ENCODE assay signal across 29 cellular contexts in genomic region chr15:84898761-84899160, GRCh38. TPM values are rescaled to one million over a fixed set of nuclear protein-coding genes. Genes with fewer than 3 reads are reported as not detected.
"Had no signal": no experiment of that assay in that cellular context is flagged by ENCODE, and none has a peak within 500 bp of the region (broad histone marks: within the 10 kb centered on the region; RNA-seq: fewer than 3 reads in every experiment).

No MANE protein-coding gene starts in this region.

- H3K36me3 Mint-ChIP-seq: stimulated activated memory B cell treated with anti-CD40 and anti-IgM and Interleukin-4, amounts not matched to agents 10 μg/mL and 1 μg/mL and 100 μg/mL, for 72 hours had no signal

- H3K9me3 Mint-ChIP-seq: neural crest cell had no signal

- H3K27ac ChIP-seq: dorsolateral prefrontal cortex, heart left ventricle, pancreas, right lobe of liver, testis, tibial nerve had no signal

- H3K27me3 ChIP-seq: heart left ventricle, pancreas, right lobe of liver, testis, tibial nerve had no signal

- H3K4me3 Mint-ChIP-seq: naive thymus-derived CD4-positive, alpha-beta T cell; neural crest cell; stimulated activated memory B cell treated with anti-CD40 and anti-IgM and Interleukin-4, amounts not matched to agents 10 μg/mL and 1 μg/mL and 100 μg/mL, for 72 hours; stimulated activated naive CD8-positive, alpha-beta T cell treated with anti-CD3 and anti-CD28 coated beads, Interleukin-15, amount 100 ng/mL, for 72 hours had no signal

- H3K4me1 ChIP-seq: pancreas, right lobe of liver, testis, tibial nerve had no signal

- H3K9me3 ChIP-seq: pancreas, right lobe of liver, testis, tibial nerve had no signal

- H3K36me3 ChIP-seq: heart left ventricle, pancreas, tibial nerve had no signal

- H3K27ac Mint-ChIP-seq: naive thymus-derived CD4-positive, alpha-beta T cell; progenitor cell of endocrine pancreas; stimulated activated memory B cell treated with anti-CD40 and anti-IgM and Interleukin-4, amounts not matched to agents 10 μg/mL and 1 μg/mL and 100 μg/mL, for 72 hours; stimulated activated naive CD8-positive, alpha-beta T cell treated with anti-CD3 and anti-CD28 coated beads, Interleukin-15, amount 100 ng/mL, for 72 hours had no signal

- H3K4me1 Mint-ChIP-seq: naive thymus-derived CD4-positive, alpha-beta T cell; neural crest cell; stimulated activated memory B cell treated with anti-CD40 and anti-IgM and Interleukin-4, amounts not matched to agents 10 μg/mL and 1 μg/mL and 100 μg/mL, for 72 hours; stimulated activated naive CD8-positive, alpha-beta T cell treated with anti-CD3 and anti-CD28 coated beads, Interleukin-15, amount 100 ng/mL, for 72 hours had no signal

- H3K4me3 ChIP-seq: dorsolateral prefrontal cortex, heart left ventricle, pancreas, right lobe of liver, testis, tibial nerve had no signal

- DNase-seq: cortex of kidney; dorsolateral prefrontal cortex; effector CD8-positive, alpha-beta T cell; heart left ventricle; hippocampal formation; left cardiac atrium; mesendoderm; naive thymus-derived CD4-positive, alpha-beta T cell; nucleus accumbens; pancreas; retina; right lobe of liver; stimulated activated CD4-positive, alpha-beta T cell treated with anti-CD3 and anti-CD28 coated beads, Interleukin-15, amount 100 ng/mL, for 24 hours; stimulated activated CD4-positive, alpha-beta T cell treated with anti-CD3 and anti-CD28 coated beads, Interleukin-1b, Interleukin-23, amount 100 ng/mL, for 48 hours; stimulated activated CD4-positive, alpha-beta T cell treated with anti-CD3 and anti-CD28 coated beads, Interleukin-4, amount 100 ng/mL, for 24 hours; stimulated activated naive CD8-positive, alpha-beta T cell treated with anti-CD3 and anti-CD28 coated beads, Interleukin-15, amount 100 ng/mL, for 72 hours; testis had no signal

- ATAC-seq: esophagus mucosa; heart left ventricle; left cardiac atrium; naive thymus-derived CD4-positive, alpha-beta T cell; pancreas; right lobe of liver; stimulated activated memory B cell treated with anti-CD40 and anti-IgM and Interleukin-4, amounts not matched to agents 10 μg/mL and 1 μg/mL and 100 μg/mL, for 72 hours; stimulated activated naive CD8-positive, alpha-beta T cell treated with anti-CD3 and anti-CD28 coated beads, Interleukin-15, amount 100 ng/mL, for 72 hours had no signal

RNA-seq across cellular contexts. Expression of gene SLC28A1, which starts 14.3 kb away (rescaled TPM):
- total RNA-seq: esophagus mucosa; fibroblast of lung; frontal cortex; glomerular endothelial cell; lung microvascular endothelial cell; mononuclear cell; naive thymus-derived CD4-positive, alpha-beta T cell; neural crest cell; progenitor cell of endocrine pancreas; subcutaneous adipose tissue; ureter had no signal
- polyA plus RNA-seq: fibroblast of lung; naive thymus-derived CD4-positive, alpha-beta T cell had no signal
